ENCODE assay signal across 8 cellular contexts in the genomic region with DNA sequence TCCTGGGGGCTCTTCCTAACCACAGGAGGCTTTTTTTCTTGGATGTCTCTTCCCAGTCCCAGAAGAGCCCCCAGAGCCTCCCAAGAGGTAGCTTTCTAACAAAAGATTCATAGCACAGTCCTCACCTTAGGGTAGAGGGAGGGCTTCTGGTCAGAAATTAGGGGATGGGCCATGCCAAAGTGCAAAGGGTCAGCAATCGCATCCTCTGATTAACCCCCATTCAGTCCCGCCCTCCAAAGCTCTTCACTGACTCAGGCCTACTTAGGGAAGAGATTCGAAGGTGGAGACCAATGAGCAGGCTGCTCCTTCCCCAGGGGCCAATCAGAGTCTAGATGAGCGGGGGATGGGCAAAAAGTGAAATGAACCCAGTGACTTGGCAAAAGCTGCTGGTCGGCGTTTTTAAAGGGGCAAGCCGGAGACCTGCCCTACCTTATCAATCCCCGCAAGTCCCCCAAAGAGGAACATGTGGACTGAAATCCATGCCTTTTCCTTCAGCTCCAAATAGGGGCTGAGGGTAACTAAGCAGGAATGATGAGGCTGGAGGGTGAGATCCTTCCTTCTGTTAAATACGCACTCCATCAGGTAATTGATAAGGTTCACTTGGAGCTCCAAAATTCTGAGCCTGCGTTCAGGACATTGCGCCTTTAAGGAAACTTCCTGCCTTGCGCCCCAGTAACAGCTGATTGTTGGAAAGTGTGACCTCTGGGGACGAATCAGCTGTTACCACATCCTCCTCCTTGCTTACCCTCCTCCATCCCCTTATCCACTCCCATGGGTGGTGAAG. TPM values are rescaled to one million over a fixed set of nuclear protein-coding genes. Genes with fewer than 3 reads are reported as not detected.
DNase-seq lines count a peak whose midpoint lies in the region; ATAC-seq, FAIRE-seq and TF ChIP-seq lines count a peak whose summit lies in the region.

No MANE protein-coding gene starts in this region.

- peaks cover 26 to 35% (median 32%) of the 10 kb centered on the region in 3 donors for H3K4me1 Mint-ChIP-seq in CD8-positive, alpha-beta memory T cell
- peaks cover 23% of the 10 kb centered on the region for H3K4me1 Mint-ChIP-seq in activated CD8-positive, alpha-beta memory T cell treated with anti-CD3 and anti-CD28 coated beads, Interleukin-2, amount 10 ng/mL, durations not matched to agents 7 days and 5 days
- H3K4me1 Mint-ChIP-seq in endodermal cell, result peaks cover 17% of the 10 kb centered on the region

- peaks cover 0 to 17% (median under 1%) of the 10 kb centered on the region in 3 donors for H3K36me3 Mint-ChIP-seq in CD8-positive, alpha-beta memory T cell
- H3K36me3 Mint-ChIP-seq in activated CD8-positive, alpha-beta memory T cell treated with anti-CD3 and anti-CD28 coated beads, Interleukin-2, amount 10 ng/mL, durations not matched to agents 7 days and 5 days, result no peaks in the 10 kb centered on the region
- H3K36me3 Mint-ChIP-seq in endodermal cell (ENCODE audit: low read depth), result peaks cover 10% of the 10 kb centered on the region

- no peaks in the 10 kb centered on the region for H3K9me3 ChIP-seq in CD8-positive, alpha-beta memory T cell (ENCODE audit: low read length)
- H3K9me3 ChIP-seq in endodermal cell (ENCODE audit: control insufficient read depth, low read length) (no peaks in the 10 kb centered on the region), mesenchymal stem cell (ENCODE audit: control insufficient read depth, low read length) (no peaks in the 10 kb centered on the region)

- no peaks in the 10 kb centered on the region for H3K27me3 ChIP-seq in CD8-positive, alpha-beta memory T cell (ENCODE audit: insufficient read depth, low read length, poor library complexity, severe bottlenecking)
- H3K27me3 ChIP-seq in endodermal cell (ENCODE audit: control insufficient read depth, insufficient read depth, low read length, poor library complexity, severe bottlenecking), result no peaks in the 10 kb centered on the region
- H3K27me3 ChIP-seq in mesenchymal stem cell (ENCODE audit: control insufficient read depth in 1 of 2, insufficient read depth in 1 of 2, low read length in 2 of 2), result no peaks in the 10 kb centered on the region

- H2AFZ ChIP-seq in mesenchymal stem cell (ENCODE audit: low read depth, low read length), result no peak overlapping the region

- FAIRE-seq in HTR-8/SVneo (lab: Jason Lieb, UNC), result peak; percentile 95

- 0% methylated on average over 2 to 13 of the region's 13 CpGs for WGBS in endodermal cell (ENCODE audit: insufficient coverage in 1 of 2, insufficient read length in 1 of 2), 2 experiments
- 0% methylated on average over 4 of the region's 13 CpGs for WGBS in mesenchymal stem cell

- H3K4me1 ChIP-seq in CD8-positive, alpha-beta memory T cell (ENCODE audit: insufficient read depth, low read length), result peaks cover 31% of the 10 kb centered on the region
- peaks cover 15% of the 10 kb centered on the region for H3K4me1 ChIP-seq in endodermal cell (ENCODE audit: control insufficient read depth, insufficient read depth, low read length)
- peaks cover 27% of the 10 kb centered on the region for H3K4me1 ChIP-seq in mesenchymal stem cell (ENCODE audit: control insufficient read depth, insufficient read depth, low read depth, low read length)

- H3K27ac Mint-ChIP-seq in CD8-positive, alpha-beta memory T cell, result peak overlapping the region; percentile 89 to 100 (median 96)
- peak overlapping the region; percentile 99 for H3K27ac Mint-ChIP-seq in activated CD8-positive, alpha-beta memory T cell treated with anti-CD3 and anti-CD28 coated beads, Interleukin-2, amount 10 ng/mL, durations not matched to agents 7 days and 5 days
- H3K27ac Mint-ChIP-seq in endodermal cell, result peak overlapping the region; percentile 99

- peak overlapping the region; percentile 89 to 96 for H3K18ac ChIP-seq in mesenchymal stem cell (ENCODE audit: low read depth in 1 of 2, low read length in 2 of 2)

- peak overlapping the region; percentile 54 to 99 for H3K4ac ChIP-seq in mesenchymal stem cell (ENCODE audit: low read depth in 1 of 2, low read length in 2 of 2)

- H3K9ac ChIP-seq in endodermal cell (ENCODE audit: extremely low read depth, low read length, poor library complexity, severe bottlenecking) (peak overlapping the region; percentile 98), mesenchymal stem cell (ENCODE audit: low read length) (peak overlapping the region; percentile 97)

- peak overlapping the region; percentile 88 to 97 (median 93) for H3K4me3 Mint-ChIP-seq in CD8-positive, alpha-beta memory T cell
- peak overlapping the region; percentile 89 for H3K4me3 Mint-ChIP-seq in activated CD8-positive, alpha-beta memory T cell treated with anti-CD3 and anti-CD28 coated beads, Interleukin-2, amount 10 ng/mL, durations not matched to agents 7 days and 5 days
- peak overlapping the region; percentile 84 for H3K4me3 Mint-ChIP-seq in endodermal cell

- H3K14ac ChIP-seq in mesenchymal stem cell (ENCODE audit: low read length in 2 of 2), result no peak overlapping the region

- H4K91ac ChIP-seq in mesenchymal stem cell (ENCODE audit: low read length), result peak overlapping the region; percentile 93

- H3K27ac ChIP-seq in CD8-positive, alpha-beta memory T cell (ENCODE audit: low read depth, low read length), result peak overlapping the region; percentile 89
- H3K27ac ChIP-seq in endodermal cell (ENCODE audit: low read depth, low read length) (peak overlapping the region; percentile 98), mesenchymal stem cell (ENCODE audit: low read length, poor library complexity, severe bottlenecking) (peak overlapping the region; percentile 98)

- peak overlapping the region; percentile 74 for H3K4me2 ChIP-seq in mesenchymal stem cell (ENCODE audit: low read length, poor library complexity, severe bottlenecking)

- ATAC-seq in GM19468 (IDR thresholded peaks at IDR 0.05; ENCODE audit: extremely low read depth, unreplicated experiment), result peak; percentile 37
- ATAC-seq in activated CD8-positive, alpha-beta memory T cell treated with anti-CD3 and anti-CD28 coated beads, Interleukin-2, amount 10 ng/mL, durations not matched to agents 7 days and 5 days, result peak; percentile 66

- H2BK120ac ChIP-seq in mesenchymal stem cell (ENCODE audit: low read depth, low read length), result peak overlapping the region; percentile 94

- no peaks in the 10 kb centered on the region for H3K27me3 Mint-ChIP-seq in CD8-positive, alpha-beta memory T cell
- H3K27me3 Mint-ChIP-seq in activated CD8-positive, alpha-beta memory T cell treated with anti-CD3 and anti-CD28 coated beads, Interleukin-2, amount 10 ng/mL, durations not matched to agents 7 days and 5 days, result peaks cover 1% of the 10 kb centered on the region
- H3K27me3 Mint-ChIP-seq in endodermal cell (ENCODE audit: insufficient read depth), result no peaks in the 10 kb centered on the region

- CTCF ChIA-PET in CD8-positive, alpha-beta memory T cell (lab: Charles Lee), result interaction anchor here (0.7 to 2.4 kb wide), 14 partner anchors 8 to 337 kb away, joined by 3 to 11 read pairs (median 4); a partner anchor contains a TSS
- CTCF ChIA-PET in activated CD8-positive, alpha-beta memory T cell treated with anti-CD3 and anti-CD28 coated beads, Interleukin-2, amount 10 ng/mL, durations not matched to agents 7 days and 5 days (lab: Charles Lee), result interaction anchor here (0.7 to 2.6 kb wide), 23 partner anchors 8 to 341 kb away, joined by 3 to 21 read pairs (median 5); a partner anchor contains a TSS

- peak overlapping the region; percentile 73 for H2AK5ac ChIP-seq in mesenchymal stem cell (ENCODE audit: low read length, severe bottlenecking)

- TF ChIP-seq CTCF in endodermal cell (conservative IDR thresholded peaks at IDR 0.05), result no peak

- peak overlapping the region; percentile 64 for H4K8ac ChIP-seq in mesenchymal stem cell (ENCODE audit: low read length)

- no peaks in the 10 kb centered on the region for H3K9me3 Mint-ChIP-seq in CD8-positive, alpha-beta memory T cell
- no peaks in the 10 kb centered on the region for H3K9me3 Mint-ChIP-seq in activated CD8-positive, alpha-beta memory T cell treated with anti-CD3 and anti-CD28 coated beads, Interleukin-2, amount 10 ng/mL, durations not matched to agents 7 days and 5 days (ENCODE audit: low read depth)
- H3K9me3 Mint-ChIP-seq in endodermal cell, result no peaks in the 10 kb centered on the region

- H3K79me1 ChIP-seq in mesenchymal stem cell (replicated peaks; ENCODE audit: low read length, poor library complexity, severe bottlenecking), result peaks cover 5% of the 10 kb centered on the region

- peak; percentile 66 to 83 (median 74) for DNase-seq in CD8-positive, alpha-beta memory T cell
- DNase-seq in HTR-8/SVneo (ENCODE audit: insufficient read length, low spot score) (peak; percentile 99), NOMO-1 treated with dmso at 0.1 percent for 144 hours (lab: John Stamatoyannopoulos, UW; ENCODE audit: unreplicated experiment) (peak; percentile 97), endodermal cell (peak; percentile 100), mesenchymal stem cell (peak; percentile 100)
- peak; percentile 96 for DNase-seq in activated CD8-positive, alpha-beta memory T cell treated with anti-CD3 and anti-CD28 coated beads, Interleukin-2, amount 10 ng/mL, durations not matched to agents 7 days and 5 days
- peak; percentile 77 for DNase-seq in stimulated activated CD8-positive, alpha-beta memory T cell treated with anti-CD3 and anti-CD28 coated beads, Interleukin-12 subunit alpha, Interleukin-12 subunit beta, amount 100 ng/mL, for 24 hours (ENCODE audit: extremely low read depth)

- H3K23ac ChIP-seq in mesenchymal stem cell (ENCODE audit: low read length in 2 of 2), result peak overlapping the region in 1 of 2 experiments; percentile 4

- POLR2A ChIA-PET in CD8-positive, alpha-beta memory T cell (lab: Charles Lee), result interaction anchor here (0.7 to 2.7 kb wide), 11 partner anchors 33 to 586 kb away, joined by 3 to 26 read pairs (median 4); a partner anchor contains a TSS

- peak overlapping the region; percentile 49 to 60 for H2BK12ac ChIP-seq in mesenchymal stem cell (ENCODE audit: low read length in 2 of 2)

- peak overlapping the region; percentile 30 for H2BK15ac ChIP-seq in mesenchymal stem cell (ENCODE audit: low read depth, poor library complexity, severe bottlenecking)

- H2BK5ac ChIP-seq in mesenchymal stem cell (ENCODE audit: low read depth, low read length, poor library complexity, severe bottlenecking), result peak overlapping the region; percentile 96

- H3K36me3 ChIP-seq in CD8-positive, alpha-beta memory T cell (ENCODE audit: insufficient read depth, low read length), result no peaks in the 10 kb centered on the region
- H3K36me3 ChIP-seq in endodermal cell (ENCODE audit: control insufficient read depth, insufficient read depth, low read length) (peaks cover 20% of the 10 kb centered on the region), mesenchymal stem cell (ENCODE audit: control insufficient read depth in 1 of 2, insufficient read depth in 2 of 2, low read depth in 1 of 2, low read length in 2 of 2) (peaks cover 22 to 27% of the 10 kb centered on the region in 2 experiments)

- H3K4me3 ChIP-seq in CD8-positive, alpha-beta memory T cell (ENCODE audit: low read length), result peak overlapping the region; percentile 85
- H3K4me3 ChIP-seq in endodermal cell (ENCODE audit: low read length) (peak overlapping the region; percentile 93), mesenchymal stem cell (ENCODE audit: insufficient read depth in 1 of 2, low read depth in 1 of 2, low read length in 2 of 2) (peak overlapping the region; percentile 63 to 80)

RNA-seq across cellular contexts. Expression of a gene that starts 6.9 kb away (rescaled TPM):
- total RNA-seq in CD8-positive, alpha-beta memory T cell, result under 1 TPM; 0.09 to 0.22 TPM
- polyA plus RNA-seq in CD8-positive, alpha-beta memory T cell, result 0.32 TPM
- under 1 TPM; 0.20 to 0.28 TPM for total RNA-seq in activated CD8-positive, alpha-beta memory T cell treated with anti-CD3 and anti-CD28 coated beads, Interleukin-2, amount 10 ng/mL, durations not matched to agents 7 days and 5 days
- 1 to 10 TPM in 1 of 2 donors, under 1 TPM in 1; 0.84 to 1.8 TPM for total RNA-seq in endodermal cell
- polyA plus RNA-seq in endodermal cell (2013, experiment 1 of 2), result 0.93 TPM
- 0.99 TPM for polyA plus RNA-seq in endodermal cell (2013, experiment 2 of 2)
- 5.7 TPM for polyA plus RNA-seq in mesenchymal stem cell (2013, experiment 1 of 2)
- 5.4 TPM for polyA plus RNA-seq in mesenchymal stem cell (2013, experiment 2 of 2)

RNA-seq across cellular contexts. Expression of a gene that starts 7.4 kb away (rescaled TPM):
- total RNA-seq in CD8-positive, alpha-beta memory T cell, result 10 to 100 TPM; 21.1 to 23.7 TPM
- polyA plus RNA-seq in CD8-positive, alpha-beta memory T cell, result 20.4 TPM
- 10 to 100 TPM; 28.7 to 32.1 TPM for total RNA-seq in activated CD8-positive, alpha-beta memory T cell treated with anti-CD3 and anti-CD28 coated beads, Interleukin-2, amount 10 ng/mL, durations not matched to agents 7 days and 5 days
- 10 to 100 TPM; 13.4 to 17.9 TPM for total RNA-seq in endodermal cell
- 8.0 TPM for polyA plus RNA-seq in endodermal cell (2013, experiment 1 of 2)
- polyA plus RNA-seq in endodermal cell (2013, experiment 2 of 2), result 6.0 TPM
- 15.3 TPM for polyA plus RNA-seq in mesenchymal stem cell (2013, experiment 1 of 2)
- 15.6 TPM for polyA plus RNA-seq in mesenchymal stem cell (2013, experiment 2 of 2)

RNA-seq across cellular contexts. Expression of a gene that starts 25.6 kb away (rescaled TPM):
- total RNA-seq in CD8-positive, alpha-beta memory T cell, result under 1 TPM; 0.13 to 0.33 TPM
- polyA plus RNA-seq in CD8-positive, alpha-beta memory T cell, result not detected
- under 1 TPM; 0.18 to 0.19 TPM for total RNA-seq in activated CD8-positive, alpha-beta memory T cell treated with anti-CD3 and anti-CD28 coated beads, Interleukin-2, amount 10 ng/mL, durations not matched to agents 7 days and 5 days
- total RNA-seq in endodermal cell, result 1 to 10 TPM in 1 of 2 donors, under 1 TPM in 1; 0.86 to 1.8 TPM
- 0.50 TPM for polyA plus RNA-seq in endodermal cell (2013, experiment 1 of 2)
- polyA plus RNA-seq in endodermal cell (2013, experiment 2 of 2), result 0.41 TPM
- 0.03 TPM for polyA plus RNA-seq in mesenchymal stem cell (2013, experiment 1 of 2)
- polyA plus RNA-seq in mesenchymal stem cell (2013, experiment 2 of 2), result 0.01 TPM

RNA-seq across cellular contexts. Expression of a gene that starts 32.4 kb away (rescaled TPM):
- 100 to 1,000 TPM; 430 to 447 TPM for total RNA-seq in CD8-positive, alpha-beta memory T cell
- 209 TPM for polyA plus RNA-seq in CD8-positive, alpha-beta memory T cell
- 100 to 1,000 TPM; 324 to 358 TPM for total RNA-seq in activated CD8-positive, alpha-beta memory T cell treated with anti-CD3 and anti-CD28 coated beads, Interleukin-2, amount 10 ng/mL, durations not matched to agents 7 days and 5 days
- total RNA-seq in endodermal cell, result 100 to 1,000 TPM; 298 to 375 TPM
- 230 TPM for polyA plus RNA-seq in endodermal cell (2013, experiment 1 of 2)
- polyA plus RNA-seq in endodermal cell (2013, experiment 2 of 2), result 223 TPM
- 89.1 TPM for polyA plus RNA-seq in mesenchymal stem cell (2013, experiment 1 of 2)
- 80.8 TPM for polyA plus RNA-seq in mesenchymal stem cell (2013, experiment 2 of 2)

RNA-seq across cellular contexts. Expression of a gene that starts 44.8 kb away (rescaled TPM):
- total RNA-seq in CD8-positive, alpha-beta memory T cell, result 1 to 10 TPM; 1.2 to 2.1 TPM
- 2.4 TPM for polyA plus RNA-seq in CD8-positive, alpha-beta memory T cell
- total RNA-seq in activated CD8-positive, alpha-beta memory T cell treated with anti-CD3 and anti-CD28 coated beads, Interleukin-2, amount 10 ng/mL, durations not matched to agents 7 days and 5 days, result 1 to 10 TPM in 1 of 2 experiments, under 1 TPM in 1; 0.93 to 1.1 TPM
- 10 to 100 TPM; 39.7 to 64.1 TPM for total RNA-seq in endodermal cell
- polyA plus RNA-seq in endodermal cell (2013, experiment 1 of 2), result 36.7 TPM
- polyA plus RNA-seq in endodermal cell (2013, experiment 2 of 2), result 33.9 TPM
- polyA plus RNA-seq in mesenchymal stem cell (2013, experiment 1 of 2), result 83.0 TPM
- 81.2 TPM for polyA plus RNA-seq in mesenchymal stem cell (2013, experiment 2 of 2)

Comparison
In these comparisons a context has a peak if more than half of its experiments do, and no peak if none do; other contexts are left out.
1. Peak in every context shown above with its lines: DNase-seq, ATAC-seq, H3K4me3 ChIP-seq and H3K27ac ChIP-seq.